Comparison of ENCODE assay signal across 8 cellular contexts in the genomic region with DNA sequence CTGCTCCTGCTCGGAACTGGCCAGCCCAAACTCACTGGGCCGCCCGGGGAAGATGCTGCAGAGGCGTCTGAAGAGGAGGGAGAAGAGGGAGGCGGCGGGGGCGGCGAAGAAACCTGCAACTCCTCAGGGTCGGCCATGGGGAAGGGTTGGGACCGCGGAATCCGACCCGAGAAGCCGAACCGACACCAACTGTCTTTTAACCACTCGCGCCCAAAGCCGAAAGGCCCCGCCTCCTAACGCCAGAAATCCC. TPM values are rescaled to one million over a fixed set of nuclear protein-coding genes. Genes with fewer than 3 reads are reported as not detected.
DNase-seq lines count a peak whose midpoint lies in the region; ATAC-seq and TF ChIP-seq lines count a peak whose summit lies in the region.

C4orf46 (minus strand) TSS at position 223 of the 250 bp plus-strand sequence; CDS start at position 137, 86 bp downstream.

- peak within 1 kb of the TSS; percentile 95 for H3K27ac ChIP-seq in CD4-positive, CD25-positive, alpha-beta regulatory T cell (ENCODE audit: insufficient read depth, low read length, poor library complexity, severe bottlenecking)
- peak within 1 kb of the TSS; percentile 90 for H3K27ac ChIP-seq in effector memory CD4-positive, alpha-beta T cell (ENCODE audit: insufficient read depth, low read length, poor library complexity, severe bottlenecking)
- peak within 1 kb of the TSS; percentile 85 for H3K27ac ChIP-seq in neural cell (ENCODE audit: low read length)

- no peaks in the 10 kb centered on the region for H3K27me3 ChIP-seq in CD4-positive, CD25-positive, alpha-beta regulatory T cell (ENCODE audit: control insufficient read depth, insufficient read depth, low read length)
- H3K27me3 ChIP-seq in MG63 (no peaks in the 10 kb centered on the region), neural cell (ENCODE audit: insufficient read depth, low read depth, low read length) (no peaks in the 10 kb centered on the region)
- no peaks in the 10 kb centered on the region for H3K27me3 ChIP-seq in effector memory CD4-positive, alpha-beta T cell (replicated peaks; ENCODE audit: control insufficient read depth, insufficient read depth, low read length, poor library complexity, severe bottlenecking)

- peak within 1 kb of the TSS; percentile 97 to 99 (median 97) for H3K27ac Mint-ChIP-seq in CD4-positive, CD25-positive, alpha-beta regulatory T cell

- H3K4me1 Mint-ChIP-seq in CD4-positive, CD25-positive, alpha-beta regulatory T cell = peaks cover 5 to 40% (median 27%) of the 10 kb centered on the region in 4 donors

- peak within 1 kb of the TSS; percentile 88 for H3K4me3 ChIP-seq in CD4-positive, CD25-positive, alpha-beta regulatory T cell (ENCODE audit: low read depth, low read length)
- peak within 1 kb of the TSS; percentile 92 for H3K4me3 ChIP-seq in MG63
- H3K4me3 ChIP-seq in effector memory CD4-positive, alpha-beta T cell (ENCODE audit: insufficient read depth, low read depth, low read length, poor library complexity, severe bottlenecking) = peak within 1 kb of the TSS; percentile 98
- peak within 1 kb of the TSS; percentile 85 for H3K4me3 ChIP-seq in neural cell (ENCODE audit: low read length)

- no peaks in the 10 kb centered on the region for H3K9me3 Mint-ChIP-seq in CD4-positive, CD25-positive, alpha-beta regulatory T cell

- ATAC-seq in CD4-positive, CD25-positive, alpha-beta regulatory T cell (ENCODE audit: low read depth in 2 of 2) = no peak
- ATAC-seq in GM21717 (IDR thresholded peaks at IDR 0.05; ENCODE audit: unreplicated experiment) = no peak

- peak within 1 kb of the TSS; percentile 83 for H3K9ac ChIP-seq in neural cell (ENCODE audit: low read length)

- peaks cover 43% of the 10 kb centered on the region for H3K79me2 ChIP-seq in neural cell (replicated peaks; ENCODE audit: insufficient read depth, low read length)

- no peak for TF ChIP-seq CTCF in neural cell (IDR thresholded peaks at IDR 0.05; ENCODE audit: poor library complexity, severe bottlenecking)

- peak within 1 kb of the TSS; percentile 74 for H3K4me2 ChIP-seq in neural cell (ENCODE audit: low read length)

- peaks cover 8% of the 10 kb centered on the region for H3K36me3 Mint-ChIP-seq in CD4-positive, CD25-positive, alpha-beta regulatory T cell

- no peaks in the 10 kb centered on the region for H3K9me3 ChIP-seq in CD4-positive, CD25-positive, alpha-beta regulatory T cell (ENCODE audit: control insufficient read depth in 2 of 2, low read length in 2 of 2)
- H3K9me3 ChIP-seq in MG63 (no peaks in the 10 kb centered on the region), neural cell (ENCODE audit: low read length) (no peaks in the 10 kb centered on the region)
- no peaks in the 10 kb centered on the region for H3K9me3 ChIP-seq in effector memory CD4-positive, alpha-beta T cell (ENCODE audit: control insufficient read depth, low read length)

- no peaks in the 10 kb centered on the region for H3F3A ChIP-seq in neural cell (ENCODE audit: insufficient read depth, low read length, poor library complexity, severe bottlenecking)

- no peaks in the 10 kb centered on the region for H4K20me1 ChIP-seq in neural cell (ENCODE audit: insufficient read depth)

- TF ChIP-seq EP300 in neural cell (conservative IDR thresholded peaks at IDR 0.05; ENCODE audit: poor library complexity, severe bottlenecking) = no peak

- H3K4me1 ChIP-seq in CD4-positive, CD25-positive, alpha-beta regulatory T cell (ENCODE audit: control insufficient read depth, insufficient read depth, low read length, poor library complexity, severe bottlenecking) = peaks cover 19% of the 10 kb centered on the region
- H3K4me1 ChIP-seq in effector memory CD4-positive, alpha-beta T cell (ENCODE audit: control insufficient read depth, insufficient read depth, low read length, poor library complexity, severe bottlenecking) = peaks cover 6% of the 10 kb centered on the region

- H3K4me3 Mint-ChIP-seq in CD4-positive, CD25-positive, alpha-beta regulatory T cell = peak within 1 kb of the TSS; percentile 93 to 95 (median 94)

- peak within 1 kb of the TSS; percentile 81 for H2AFZ ChIP-seq in neural cell (ENCODE audit: low read depth, low read length)

- no peaks in the 10 kb centered on the region for H3K27me3 Mint-ChIP-seq in CD4-positive, CD25-positive, alpha-beta regulatory T cell

- no peak for DNase-seq in CD4-positive, CD25-positive, alpha-beta regulatory T cell
- DNase-seq in MG63 (no peak), AG20443 (ENCODE audit: low spot score) (no peak), NCI-H2029 treated with DMSO at 0.1 percent for 48 hours (lab: John Stamatoyannopoulos, UW) (no peak), DMS153 (lab: John Stamatoyannopoulos, UW) (no peak)
- DNase-seq in effector memory CD4-positive, alpha-beta T cell = no peak

- H3K9me2 ChIP-seq in neural cell (ENCODE audit: insufficient read depth, low read length) = no peaks in the 10 kb centered on the region

- TF ChIP-seq RAD21 in neural cell (conservative IDR thresholded peaks at IDR 0.05) = no peak

- no peaks in the 10 kb centered on the region for H3K36me3 ChIP-seq in CD4-positive, CD25-positive, alpha-beta regulatory T cell (ENCODE audit: control insufficient read depth, insufficient read depth, low read length)
- peaks cover 43% of the 10 kb centered on the region for H3K36me3 ChIP-seq in MG63
- no peaks in the 10 kb centered on the region for H3K36me3 ChIP-seq in effector memory CD4-positive, alpha-beta T cell (ENCODE audit: control insufficient read depth, insufficient read depth, low read length)
- H3K36me3 ChIP-seq in neural cell (ENCODE audit: insufficient read depth, low read length) = no peaks in the 10 kb centered on the region

TF ChIP-seq in neural cell, 6 proteins besides CTCF, POLR2A, EP300 and RAD21:
- peak; percentile 77 for TF ChIP-seq MXI1 (conservative IDR thresholded peaks at IDR 0.05; ENCODE audit: poor library complexity, severe bottlenecking)
- no peak for TF ChIP-seq SMC3 (conservative IDR thresholded peaks at IDR 0.05; ENCODE audit: poor library complexity)

RNA-seq across cellular contexts. Expression of gene C4orf46, which starts in this region (rescaled TPM):
- 6.9 TPM for total RNA-seq in CD4-positive, CD25-positive, alpha-beta regulatory T cell
- 1 to 10 TPM; 4.9 to 7.6 (median 5.1) TPM for polyA plus RNA-seq in CD4-positive, CD25-positive, alpha-beta regulatory T cell
- 96.1 and 152 TPM in 2 replicates for total RNA-seq in MG63 (2014; rRNA removed; shearing (Covaris generic); ENCODE audit: low replicate concordance)
- polyA plus RNA-seq in neural cell = 13.5 and 22.9 TPM in 2 replicates
- polyA minus RNA-seq in neural cell = 29.9 and 30.8 TPM in 2 replicates

Comparison
In these comparisons a context has a peak if more than half of its experiments do, and no peak if none do; other contexts are left out.
1. RNA of gene C4orf46 (total RNA-seq): 96.1 to 152 TPM in MG63; 6.9 TPM in CD4-positive, CD25-positive, alpha-beta regulatory T cell (single experiment); every median in the first group is over 10 times any median in the second.
2. Peak in every context shown above with its lines, with median percentiles within 50 percentile points of each other: H3K27ac ChIP-seq and H3K4me3 ChIP-seq.